Comparison of ENCODE assay signal across 22 cellular contexts in genomic region chr4:99938243-99938753, GRCh38.
"Had no signal": no experiment of that assay in that cellular context is flagged by ENCODE, and none has a peak within 500 bp of the region (broad histone marks: within the 10 kb centered on the region; RNA-seq: fewer than 3 reads in every experiment).

No MANE protein-coding gene starts in this region.

- ATAC-seq: left colon; left ventricle myocardium superior; sciatic nerve; stimulated activated naive B cell treated with anti-CD40 and anti-IgM and Interleukin-4, amounts not matched to agents 10 μg/mL and 1 μg/mL and 100 μg/mL, for 72 hours; stimulated activated naive CD8-positive, alpha-beta T cell treated with anti-CD3 and anti-CD28 coated beads, Interleukin-15, amount 100 ng/mL, for 72 hours had no signal

- H3K4me3 Mint-ChIP-seq: endodermal cell; naive B cell; nephron; stimulated activated naive B cell treated with anti-CD40 and anti-IgM and Interleukin-4, amounts not matched to agents 10 μg/mL and 1 μg/mL and 100 μg/mL, for 72 hours; stimulated activated naive CD8-positive, alpha-beta T cell treated with anti-CD3 and anti-CD28 coated beads, Interleukin-15, amount 100 ng/mL, for 72 hours had no signal

- H3K27me3 ChIP-seq: colonic mucosa, hepatocyte, spleen, testis, tibial nerve had no signal

- H3K27ac ChIP-seq: colonic mucosa, hepatocyte, spleen, testis, tibial nerve had no signal

- H3K4me1 Mint-ChIP-seq: endodermal cell had no signal

- H3K27ac Mint-ChIP-seq: endodermal cell; nephron; stimulated activated naive B cell treated with anti-CD40 and anti-IgM and Interleukin-4, amounts not matched to agents 10 μg/mL and 1 μg/mL and 100 μg/mL, for 72 hours; stimulated activated naive CD8-positive, alpha-beta T cell treated with anti-CD3 and anti-CD28 coated beads, Interleukin-15, amount 100 ng/mL, for 72 hours had no signal

- H3K9me3 ChIP-seq: colonic mucosa, testis had no signal

- H3K4me3 ChIP-seq: colonic mucosa, hepatocyte, spleen, testis, tibial nerve had no signal

- H3K4me1 ChIP-seq: colonic mucosa, testis had no signal

- FAIRE-seq: endothelial cell of umbilical vein had no signal

- H3K9me3 Mint-ChIP-seq: stimulated activated naive CD8-positive, alpha-beta T cell treated with anti-CD3 and anti-CD28 coated beads, Interleukin-15, amount 100 ng/mL, for 72 hours had no signal

- H3K27me3 Mint-ChIP-seq: naive B cell; stimulated activated naive B cell treated with anti-CD40 and anti-IgM and Interleukin-4, amounts not matched to agents 10 μg/mL and 1 μg/mL and 100 μg/mL, for 72 hours; stimulated activated naive CD8-positive, alpha-beta T cell treated with anti-CD3 and anti-CD28 coated beads, Interleukin-15, amount 100 ng/mL, for 72 hours had no signal

- H3K36me3 ChIP-seq: colonic mucosa had no signal

- H2AFZ ChIP-seq: hepatocyte had no signal

- H3K4me2 ChIP-seq: hepatocyte had no signal

- DNase-seq: colonic mucosa; effector CD4-positive, alpha-beta T cell; endodermal cell; foreskin melanocyte; head of caudate nucleus; left colon; left ventricle myocardium superior; mesendoderm; naive B cell; posterior cingulate gyrus; spleen; stimulated activated CD4-positive, alpha-beta T cell treated with anti-CD3 and anti-CD28 coated beads, Interleukin-15, amount 100 ng/mL, for 24 hours; stimulated activated CD4-positive, alpha-beta T cell treated with anti-CD3 and anti-CD28 coated beads, Interleukin-1b, Interleukin-23, amount 100 ng/mL, for 48 hours; stimulated activated CD4-positive, alpha-beta T cell treated with anti-CD3 and anti-CD28 coated beads, Interleukin-4, amount 100 ng/mL, for 24 hours; stimulated activated naive B cell treated with anti-CD40 and anti-IgM and Interleukin-4, amounts not matched to agents 10 μg/mL and 1 μg/mL and 100 μg/mL, for 72 hours; stimulated activated naive CD8-positive, alpha-beta T cell treated with anti-CD3 and anti-CD28 coated beads, Interleukin-15, amount 100 ng/mL, for 72 hours; testis had no signal
